8 cellular contexts compared by ENCODE assay signal in genomic region chr3:46538803-46539442, GRCh38. TPM values are rescaled to one million over a fixed set of nuclear protein-coding genes. Genes with fewer than 3 reads are reported as not detected.
DNase-seq lines count a peak whose midpoint lies in the region; ATAC-seq and TF ChIP-seq lines count a peak whose summit lies in the region.

No MANE protein-coding gene starts in this region.

- no peaks in the 10 kb centered on the region for H3K79me2 ChIP-seq in parathyroid adenoma

- no peaks in the 10 kb centered on the region for H3K36me3 ChIP-seq in parathyroid adenoma (ENCODE audit: control insufficient read depth, insufficient read depth, low read length)
- H3K36me3 ChIP-seq in vagina: no peaks in the 10 kb centered on the region

- H3K36me3 Mint-ChIP-seq in CD4-positive, alpha-beta T cell (ENCODE audit: low read depth): no peaks in the 10 kb centered on the region

- peak overlapping the region; percentile 62 for H3K4me3 Mint-ChIP-seq in CD4-positive, alpha-beta T cell

- H3K27ac Mint-ChIP-seq in CD4-positive, alpha-beta T cell: peak overlapping the region; percentile 95

- no peaks in the 10 kb centered on the region for H3K27me3 ChIP-seq in CD4-positive, alpha-beta T cell (ENCODE audit: control insufficient read depth, insufficient read depth, low read length)
- H3K27me3 ChIP-seq in parathyroid adenoma (ENCODE audit: control insufficient read depth, insufficient read depth, low read length) (no peaks in the 10 kb centered on the region), vagina (no peaks in the 10 kb centered on the region)

- no peak for TF ChIP-seq POLR2A in vagina (IDR thresholded peaks at IDR 0.05)

- intact Hi-C loops in CD4-positive, alpha-beta T cell (cut with DNase I, micrococcal nuclease): loop anchor here in 1 of 2 experiments (1.0 to 2.0 kb wide), 3 partner anchors 19 to 51 kb away; partner anchors contain the start of gene RTP3
- intact Hi-C loops in vagina (cut with DNase I): no loop called here

- H3K4me2 ChIP-seq in parathyroid adenoma (ENCODE audit: low read length): peak overlapping the region; percentile 15

- no peak overlapping the region for H3K9ac ChIP-seq in parathyroid adenoma

- CTCF ChIA-PET in CD4-positive, alpha-beta T cell (lab: Charles Lee): interaction anchor here (0.9 to 7.5 kb wide), 9 partner anchors 11 to 1329 kb away, joined by 3 to 145 read pairs (median 6); partner anchors contain the start of gene RTP3
- CTCF ChIA-PET in HEK293T (lab: Yijun Ruan, JAX): no interaction called here

- no peaks in the 10 kb centered on the region for H3K27me3 Mint-ChIP-seq in CD4-positive, alpha-beta T cell

- peak; percentile 90 for ATAC-seq in CD4-positive, alpha-beta T cell (ENCODE audit: poor library complexity)

- H3K27ac ChIP-seq in CD4-positive, alpha-beta T cell (ENCODE audit: low read depth, low read length): peak overlapping the region; percentile 92
- H3K27ac ChIP-seq in parathyroid adenoma (no peak overlapping the region), vagina (peak overlapping the region; percentile 1)

- H2AFZ ChIP-seq in parathyroid adenoma: no peak overlapping the region

- H3K4me1 ChIP-seq in parathyroid adenoma (peaks cover 3% of the 10 kb centered on the region), vagina (no peaks in the 10 kb centered on the region)

- POLR2A ChIA-PET in CD4-positive, alpha-beta T cell (lab: Charles Lee): interaction anchor here (0.7 to 3.8 kb wide), 25 partner anchors 8 to 1433 kb away, joined by 3 to 45 read pairs (median 4); partner anchors contain the start of genes CCR5AS, CCRL2 and FYCO1
- POLR2A ChIA-PET in HEK293T (lab: Yijun Ruan, JAX): interaction anchor here (0.5 kb wide), 1 partner anchor 48 kb away, joined by 5 read pairs; no protein-coding TSS in a partner anchor

- no peak for TF ChIP-seq CTCF in CD4-positive, alpha-beta T cell (IDR thresholded peaks at IDR 0.05)
- no peak for TF ChIP-seq CTCF in GM20000 (IDR thresholded peaks at IDR 0.05; ENCODE audit: extremely low read depth, missing control alignments)
- TF ChIP-seq CTCF in parathyroid adenoma (IDR thresholded peaks at IDR 0.05): no peak
- no peak for TF ChIP-seq CTCF in vagina (IDR thresholded peaks at IDR 0.05)

- H3K4me1 Mint-ChIP-seq in CD4-positive, alpha-beta T cell (ENCODE audit: low read depth): peaks cover 56% of the 10 kb centered on the region

- H3K9me3 ChIP-seq in CD4-positive, alpha-beta T cell (ENCODE audit: control insufficient read depth, low read length): no peaks in the 10 kb centered on the region
- H3K9me3 ChIP-seq in parathyroid adenoma (ENCODE audit: control insufficient read depth, low read length) (no peaks in the 10 kb centered on the region), vagina (no peaks in the 10 kb centered on the region)

- H3K4me3 ChIP-seq in parathyroid adenoma (ENCODE audit: low read depth, low read length) (no peak overlapping the region), vagina (no peak overlapping the region)

- no peaks in the 10 kb centered on the region for H3K9me3 Mint-ChIP-seq in CD4-positive, alpha-beta T cell

- DNase-seq in CD4-positive, alpha-beta T cell: peak; percentile 75 to 93 (median 83)
- DNase-seq in GM20000 (ENCODE audit: low spot score) (peak; percentile 71), HT1080 (ENCODE audit: low read depth) (peak; percentile 60), dermis blood vessel endothelial cell (peak; percentile 23), vagina (ENCODE audit: extremely low spot score in 2 of 2) (no peak), HEK293T (ENCODE audit: extremely low spot score) (no peak)
- DNase-seq in activated CD4-positive, alpha-beta T cell treated with anti-CD3 and anti-CD28 coated beads for 1 hour: peak; percentile 72

TF ChIP-seq in HEK293T, 16 proteins besides CTCF, POLR2A, EP300 and RAD21:
- TF ChIP-seq SUZ12 (IDR thresholded peaks at IDR 0.05) (no peak), HDGF (IDR thresholded peaks at IDR 0.05; ENCODE audit: borderline replicate concordance) (no peak), L3MBTL2 (conservative IDR thresholded peaks at IDR 0.05) (no peak), FOXK2 (IDR thresholded peaks at IDR 0.05) (no peak), LEF1 (IDR thresholded peaks at IDR 0.05; ENCODE audit: borderline replicate concordance) (no peak), CTBP1 (IDR thresholded peaks at IDR 0.05; ENCODE audit: borderline replicate concordance) (no peak), ELF4 (IDR thresholded peaks at IDR 0.05) (no peak)
TF ChIP-seq in HEK293T: peak in this region for 0.

RNA-seq across cellular contexts. Expression of gene LRRC2, which starts 27.2 kb away (rescaled TPM):
- under 1 TPM; 0.59 to 0.91 TPM for total RNA-seq in CD4-positive, alpha-beta T cell
- 0.19 and 0.20 TPM in 2 replicates for total RNA-seq in HT1080 (2014; rRNA removed; shearing (Covaris generic))
- polyA plus RNA-seq in HT1080 (2015; cell fraction: cytosol; rRNA removed): 0.02 TPM in 1 of 2 replicates, not detected in the other
- not detected in 2 replicates for polyA plus RNA-seq in HT1080 (2015; cell fraction: nucleus; rRNA removed)
- total RNA-seq in dermis blood vessel endothelial cell (under 0.01 and 0.09 TPM in 2 replicates), vagina (2.0 TPM)

RNA-seq across cellular contexts. Expression of gene RTP3, which starts 41.1 kb away (rescaled TPM):
- not detected for total RNA-seq in CD4-positive, alpha-beta T cell
- total RNA-seq in HT1080 (2014; rRNA removed; shearing (Covaris generic)): not detected in 2 replicates
- 0.15 and 0.24 TPM in 2 replicates for polyA plus RNA-seq in HT1080 (2015; cell fraction: cytosol; rRNA removed)
- polyA plus RNA-seq in HT1080 (2015; cell fraction: nucleus; rRNA removed): not detected in 2 replicates
- not detected in 2 replicates for total RNA-seq in dermis blood vessel endothelial cell
- total RNA-seq in vagina: not detected

Comparison
In these comparisons a context has a peak if more than half of its experiments do, and no peak if none do; other contexts are left out.
1. DNase-seq: peak in CD4-positive, alpha-beta T cell (10 of 10), GM20000 (single experiment), HT1080 (single experiment), activated CD4-positive, alpha-beta T cell treated with anti-CD3 and anti-CD28 coated beads for 1 hour (single experiment) and dermis blood vessel endothelial cell (single experiment); none in vagina (0 of 2) and HEK293T (single experiment).